9 cellular contexts compared by ENCODE assay signal in genomic region chr9:127199001-127199791, GRCh38.
DNase-seq lines count a peak whose midpoint lies in the region; ATAC-seq and TF ChIP-seq lines count a peak whose summit lies in the region.
"Had no signal": no experiment of that assay in that cellular context is flagged by ENCODE, and none has a peak within 500 bp of the region (broad histone marks: within the 10 kb centered on the region; RNA-seq: fewer than 3 reads in every experiment).

No MANE protein-coding gene starts in this region.

- no peak overlapping the region for H3K4me2 ChIP-seq in mesenchymal stem cell (ENCODE audit: low read length, poor library complexity, severe bottlenecking)

- H3K4me1 Mint-ChIP-seq in CD8-positive, alpha-beta T cell (ENCODE audit: low read depth): peaks cover 11% of the 10 kb centered on the region
- H3K4me1 Mint-ChIP-seq in activated CD4-positive, alpha-beta memory T cell treated with anti-CD3 and anti-CD28 coated beads for 36 hours (ENCODE audit: low read depth): peaks cover 7% of the 10 kb centered on the region

- no peaks in the 10 kb centered on the region for H3K79me1 ChIP-seq in mesenchymal stem cell (replicated peaks; ENCODE audit: low read length, poor library complexity, severe bottlenecking)

- POLR2A ChIA-PET in CD8-positive, alpha-beta T cell (lab: Charles Lee): interaction anchor here (1.0 to 1.1 kb wide), 3 partner anchors 194 to 259 kb away, joined by 3 to 7 read pairs (median 3); no protein-coding TSS in a partner anchor
- POLR2A ChIA-PET in activated CD4-positive, alpha-beta memory T cell treated with anti-CD3 and anti-CD28 coated beads for 36 hours (lab: Charles Lee): no interaction called here

- peak overlapping the region in 1 of 2 experiments; percentile 24 for H3K4ac ChIP-seq in mesenchymal stem cell (ENCODE audit: low read depth in 1 of 2, low read length in 2 of 2)

- H3K4me3 ChIP-seq in CD8-positive, alpha-beta T cell (ENCODE audit: low read depth, low read length): no peak overlapping the region
- H3K4me3 ChIP-seq in mesenchymal stem cell (ENCODE audit: insufficient read depth in 1 of 2, low read depth in 1 of 2, low read length in 2 of 2): no peak overlapping the region

- H3K27me3 Mint-ChIP-seq in CD8-positive, alpha-beta T cell (ENCODE audit: low read depth): no peaks in the 10 kb centered on the region
- no peaks in the 10 kb centered on the region for H3K27me3 Mint-ChIP-seq in activated CD4-positive, alpha-beta memory T cell treated with anti-CD3 and anti-CD28 coated beads for 36 hours
- H3K27me3 Mint-ChIP-seq: IgD-negative memory B cell had no signal

- H3K18ac ChIP-seq in mesenchymal stem cell (ENCODE audit: low read depth in 1 of 2, low read length in 2 of 2): peak overlapping the region in 1 of 2 experiments; percentile 40

- no peak overlapping the region for H2AK5ac ChIP-seq in mesenchymal stem cell (ENCODE audit: low read length, severe bottlenecking)

- no peak overlapping the region for H4K8ac ChIP-seq in mesenchymal stem cell (ENCODE audit: low read length)

- H3K14ac ChIP-seq in mesenchymal stem cell (ENCODE audit: low read length in 2 of 2): no peak overlapping the region

- 38% methylated on average over 15 of the region's 15 CpGs for WGBS in mesenchymal stem cell

- H2AFZ ChIP-seq in mesenchymal stem cell (ENCODE audit: low read depth, low read length): no peak overlapping the region

- H2BK120ac ChIP-seq in mesenchymal stem cell (ENCODE audit: low read depth, low read length): no peak overlapping the region

- H3K27ac ChIP-seq in CD8-positive, alpha-beta T cell (ENCODE audit: low read depth, low read length): no peak overlapping the region
- no peak overlapping the region for H3K27ac ChIP-seq in mesenchymal stem cell (ENCODE audit: low read length, poor library complexity, severe bottlenecking)

- ATAC-seq in CD8-positive, alpha-beta T cell: peak; percentile 85
- ATAC-seq in GM19328 (IDR thresholded peaks at IDR 0.05; ENCODE audit: unreplicated experiment): no peak

- no peak overlapping the region for H3K4me3 Mint-ChIP-seq in CD8-positive, alpha-beta T cell
- no peak overlapping the region for H3K4me3 Mint-ChIP-seq in activated CD4-positive, alpha-beta memory T cell treated with anti-CD3 and anti-CD28 coated beads for 36 hours
- H3K4me3 Mint-ChIP-seq: IgD-negative memory B cell had no signal

- H2BK12ac ChIP-seq in mesenchymal stem cell (ENCODE audit: low read length in 2 of 2): peak overlapping the region in 1 of 2 experiments; percentile 43

- no peaks in the 10 kb centered on the region for H3K27me3 ChIP-seq in CD8-positive, alpha-beta T cell (ENCODE audit: insufficient read depth, low read length)
- peaks cover 10 to 23% of the 10 kb centered on the region in 2 experiments for H3K27me3 ChIP-seq in mesenchymal stem cell (ENCODE audit: control insufficient read depth in 1 of 2, insufficient read depth in 1 of 2, low read length in 2 of 2)

- H3K23ac ChIP-seq in mesenchymal stem cell (ENCODE audit: low read length in 2 of 2): no peak overlapping the region

- peak; percentile 59 to 87 (median 67) for DNase-seq in CD8-positive, alpha-beta T cell
- DNase-seq in HCEC 1CT (peak; percentile 70), NCI-H69 (lab: John Stamatoyannopoulos, UW) (peak; percentile 84), mesenchymal stem cell (peak; percentile 81)
- DNase-seq in activated CD4-positive, alpha-beta memory T cell treated with anti-CD3 and anti-CD28 coated beads for 36 hours: peak; percentile 86
- DNase-seq in effector CD8-positive, alpha-beta T cell (lab: John Stamatoyannopoulos, UW): peak; percentile 64
- DNase-seq in stimulated activated CD8-positive, alpha-beta memory T cell treated with anti-CD3 and anti-CD28 coated beads, Interleukin-12 subunit alpha, Interleukin-12 subunit beta, amount 100 ng/mL, for 4 hours (ENCODE audit: low read depth): peak; percentile 46

- no peaks in the 10 kb centered on the region for H3K9me3 Mint-ChIP-seq in CD8-positive, alpha-beta T cell
- no peaks in the 10 kb centered on the region for H3K9me3 Mint-ChIP-seq in activated CD4-positive, alpha-beta memory T cell treated with anti-CD3 and anti-CD28 coated beads for 36 hours
- H3K9me3 Mint-ChIP-seq: IgD-negative memory B cell had no signal

- peaks cover 3% of the 10 kb centered on the region for H3K36me3 Mint-ChIP-seq in CD8-positive, alpha-beta T cell
- H3K36me3 Mint-ChIP-seq in activated CD4-positive, alpha-beta memory T cell treated with anti-CD3 and anti-CD28 coated beads for 36 hours: no peaks in the 10 kb centered on the region

- peak overlapping the region; percentile 60 for H3K9ac ChIP-seq in mesenchymal stem cell (ENCODE audit: low read length)

- H3K36me3 ChIP-seq in CD8-positive, alpha-beta T cell (ENCODE audit: insufficient read depth, low read length): no peaks in the 10 kb centered on the region
- H3K36me3 ChIP-seq in mesenchymal stem cell (ENCODE audit: control insufficient read depth in 1 of 2, insufficient read depth in 2 of 2, low read depth in 1 of 2, low read length in 2 of 2): no peaks in the 10 kb centered on the region

- H4K91ac ChIP-seq in mesenchymal stem cell (ENCODE audit: low read length): peak overlapping the region; percentile 25

- no peak overlapping the region for H2BK15ac ChIP-seq in mesenchymal stem cell (ENCODE audit: low read depth, poor library complexity, severe bottlenecking)

- H2BK5ac ChIP-seq in mesenchymal stem cell (ENCODE audit: low read depth, low read length, poor library complexity, severe bottlenecking): no peak overlapping the region

- peak; percentile 87 for TF ChIP-seq CTCF in CD8-positive, alpha-beta T cell (IDR thresholded peaks at IDR 0.05)

- intact Hi-C loops in CD8-positive, alpha-beta T cell (cut with DNase I, micrococcal nuclease): loop anchor here (1.0 kb wide), 3 partner anchors 233 to 259 kb away; no protein-coding TSS in a partner anchor
- intact Hi-C loops in activated CD4-positive, alpha-beta memory T cell treated with anti-CD3 and anti-CD28 coated beads for 36 hours (cut with micrococcal nuclease): loop anchor here (1.0 kb wide), 2 partner anchors 233 to 259 kb away; no protein-coding TSS in a partner anchor

- no peaks in the 10 kb centered on the region for H3K9me3 ChIP-seq in CD8-positive, alpha-beta T cell (ENCODE audit: low read length)
- no peaks in the 10 kb centered on the region for H3K9me3 ChIP-seq in mesenchymal stem cell (ENCODE audit: control insufficient read depth, low read length)

- H3K27ac Mint-ChIP-seq in CD8-positive, alpha-beta T cell: no peak overlapping the region
- H3K27ac Mint-ChIP-seq in activated CD4-positive, alpha-beta memory T cell treated with anti-CD3 and anti-CD28 coated beads for 36 hours: peak overlapping the region; percentile 8
- H3K27ac Mint-ChIP-seq: IgD-negative memory B cell had no signal

- H3K4me1 ChIP-seq in CD8-positive, alpha-beta T cell (ENCODE audit: insufficient read depth, low read length): peaks cover 12% of the 10 kb centered on the region
- H3K4me1 ChIP-seq in mesenchymal stem cell (ENCODE audit: control insufficient read depth, insufficient read depth, low read depth, low read length): peaks cover 3% of the 10 kb centered on the region

- CTCF ChIA-PET in CD8-positive, alpha-beta T cell (lab: Charles Lee): interaction anchor here (0.6 to 7.4 kb wide), 24 partner anchors 12 to 273 kb away, joined by 3 to 216 read pairs (median 4); no protein-coding TSS in a partner anchor
- CTCF ChIA-PET in activated CD4-positive, alpha-beta memory T cell treated with anti-CD3 and anti-CD28 coated beads for 36 hours (lab: Charles Lee): interaction anchor here (0.8 to 9.5 kb wide), 19 partner anchors 12 to 265 kb away, joined by 3 to 148 read pairs (median 4); no protein-coding TSS in a partner anchor
